Comparison of ENCODE assay signal across 14 cellular contexts in genomic region chr13:101417501-101417900, GRCh38. TPM values are rescaled to one million over a fixed set of nuclear protein-coding genes. Genes with fewer than 3 reads are reported as not detected.
DNase-seq lines count a peak whose midpoint lies in the region; ATAC-seq and TF ChIP-seq lines count a peak whose summit lies in the region.
"Had no signal": no experiment of that assay in that cellular context is flagged by ENCODE, and none has a peak within 500 bp of the region (broad histone marks: within the 10 kb centered on the region; RNA-seq: fewer than 3 reads in every experiment).

No MANE protein-coding gene starts in this region.

- no peak for DNase-seq in left ventricle myocardium inferior
- no peak for DNase-seq in heart right ventricle
- no peak for DNase-seq in mammary epithelial cell
- DNase-seq in RKO (ENCODE audit: low spot score), result no peak
- DNase-seq in stimulated activated naive CD8-positive, alpha-beta T cell treated with anti-CD3 and anti-CD28 coated beads, Interleukin-15, Interleukin-2, amounts not matched to agents 100 U/mL and 50 U/mL, for 24 hours, result no peak
- no peak for DNase-seq in activated naive CD8-positive, alpha-beta T cell treated with anti-CD3 and anti-CD28 coated beads, Interleukin-2, amount 50 U/mL, for 24 hours
- DNase-seq: DMS53, HFFc6, Kasumi-1, MG63 had no signal

- TF ChIP-seq CTCF in left ventricle myocardium inferior (IDR thresholded peaks at IDR 0.05; ENCODE audit: borderline replicate concordance) (no peak), heart right ventricle (IDR thresholded peaks at IDR 0.05) (no peak), mammary epithelial cell (conservative IDR thresholded peaks at IDR 0.05 in 1 of 2, IDR thresholded peaks at IDR 0.05 in 1 of 2; ENCODE audit: extremely low read depth in 1 of 2, insufficient read depth in 1 of 2, low read depth in 1 of 2, low read length in 2 of 2) (no peak), neural cell (IDR thresholded peaks at IDR 0.05; ENCODE audit: poor library complexity, severe bottlenecking) (no peak)

- BruUV-seq in mammary epithelial cell (replicated peaks; lab: Mats Ljungman, UMichigan), result no TSS peak

- no peaks in the 10 kb centered on the region for H3K4me1 Mint-ChIP-seq in activated naive CD8-positive, alpha-beta T cell treated with anti-CD3 and anti-CD28 coated beads, Interleukin-2, amount 50 U/mL, for 24 hours

- H3K4me3 Mint-ChIP-seq in activated naive CD8-positive, alpha-beta T cell treated with anti-CD3 and anti-CD28 coated beads, Interleukin-2, amount 50 U/mL, for 24 hours, result no peak overlapping the region

- H3K27ac Mint-ChIP-seq in activated naive CD8-positive, alpha-beta T cell treated with anti-CD3 and anti-CD28 coated beads, Interleukin-2, amount 50 U/mL, for 24 hours, result no peak overlapping the region

- WGBS in heart right ventricle, 2 donors, result 89 to 91% methylated on average over 5 of the region's 5 CpGs
- WGBS in mammary epithelial cell (ENCODE audit: low coverage, missing lambda C conversion rate), result 90% methylated on average over 5 of the region's 5 CpGs

- H3K36me3 Mint-ChIP-seq in activated naive CD8-positive, alpha-beta T cell treated with anti-CD3 and anti-CD28 coated beads, Interleukin-2, amount 50 U/mL, for 24 hours (ENCODE audit: low read depth), result no peaks in the 10 kb centered on the region

- H3K9me3 Mint-ChIP-seq in activated naive CD8-positive, alpha-beta T cell treated with anti-CD3 and anti-CD28 coated beads, Interleukin-2, amount 50 U/mL, for 24 hours, result no peaks in the 10 kb centered on the region
- H3K9me3 Mint-ChIP-seq: HFFc6 had no signal

- H4K20me1 ChIP-seq in mammary epithelial cell (ENCODE audit: insufficient read depth, low read length) (no peaks in the 10 kb centered on the region), neural cell (ENCODE audit: insufficient read depth) (no peaks in the 10 kb centered on the region)

- in situ Hi-C loops in mammary epithelial cell (cut with MboI; ENCODE audit: low sequenced_read_pairs in 2 of 2), result no loop called here

- H2AFZ ChIP-seq in mammary epithelial cell (ENCODE audit: low read depth, low read length), result no peak overlapping the region
- no peak overlapping the region for H2AFZ ChIP-seq in neural cell (ENCODE audit: low read depth, low read length)

- intact Hi-C loops in left ventricle myocardium inferior (cut with micrococcal nuclease), result no loop called here
- intact Hi-C loops in heart right ventricle (cut with DNase I), result no loop called here
- intact Hi-C loops in mammary epithelial cell (cut with micrococcal nuclease), result loop anchor here (5.0 kb wide), 1 partner anchor 40 kb away; no protein-coding TSS in a partner anchor

- H3K27me3 Mint-ChIP-seq in activated naive CD8-positive, alpha-beta T cell treated with anti-CD3 and anti-CD28 coated beads, Interleukin-2, amount 50 U/mL, for 24 hours, result peaks cover 40% of the 10 kb centered on the region

- H3K4me1 ChIP-seq in left ventricle myocardium inferior (peaks cover 17% of the 10 kb centered on the region), heart right ventricle (peaks cover 0 to 13% (median 4%) of the 10 kb centered on the region in 9 donors), mammary epithelial cell (ENCODE audit: insufficient read depth, low read length) (peaks cover 15% of the 10 kb centered on the region)
- H3K4me1 ChIP-seq: SJCRH30 had no signal

- H3K4me2 ChIP-seq in mammary epithelial cell (ENCODE audit: insufficient read depth, low read depth, low read length) (peak overlapping the region; percentile 99), neural cell (ENCODE audit: low read length) (peak overlapping the region; percentile 97)

- dilution Hi-C loops in mammary epithelial cell (cut with HindIII; ENCODE audit: low sequenced_read_pairs), result no loop called here

- no peak for ATAC-seq in heart right ventricle
- ATAC-seq in stimulated activated naive CD8-positive, alpha-beta T cell treated with anti-CD3 and anti-CD28 coated beads, Interleukin-15, Interleukin-2, amounts not matched to agents 100 U/mL and 50 U/mL, for 24 hours, result no peak
- no peak for ATAC-seq in activated naive CD8-positive, alpha-beta T cell treated with anti-CD3 and anti-CD28 coated beads, Interleukin-2, amount 50 U/mL, for 24 hours
- no peak for ATAC-seq in HG03439 (IDR thresholded peaks at IDR 0.05; ENCODE audit: unreplicated experiment)

- no peaks in the 10 kb centered on the region for H3K9me2 ChIP-seq in neural cell (ENCODE audit: insufficient read depth, low read length)

- no peak for TF ChIP-seq EP300 in neural cell (conservative IDR thresholded peaks at IDR 0.05; ENCODE audit: poor library complexity, severe bottlenecking)

- no peak overlapping the region for H3K4me3 ChIP-seq in left ventricle myocardium inferior
- H3K4me3 ChIP-seq in heart right ventricle, result no peak overlapping the region
- H3K4me3 ChIP-seq in mammary epithelial cell (replicated peaks in 1 of 3; ENCODE audit: insufficient read depth in 1 of 3, low read depth in 2 of 3, low read length in 3 of 3), result no peak overlapping the region
- H3K4me3 ChIP-seq in neural cell (ENCODE audit: low read length), result peak overlapping the region; percentile 74

- no peaks in the 10 kb centered on the region for H3K79me2 ChIP-seq in mammary epithelial cell (ENCODE audit: insufficient read depth, low read length)
- H3K79me2 ChIP-seq in neural cell (replicated peaks; ENCODE audit: insufficient read depth, low read length), result peaks cover 4% of the 10 kb centered on the region

- H3K27ac ChIP-seq in left ventricle myocardium inferior (replicated peaks), result peak overlapping the region; percentile 84
- H3K27ac ChIP-seq in heart right ventricle, result no peak overlapping the region
- no peak overlapping the region for H3K27ac ChIP-seq in mammary epithelial cell (ENCODE audit: insufficient read depth, low read depth, low read length)
- H3K27ac ChIP-seq in neural cell (ENCODE audit: low read length), result no peak overlapping the region
- H3K27ac ChIP-seq: SJCRH30 had no signal

- H3K9ac ChIP-seq in mammary epithelial cell (ENCODE audit: insufficient read depth, low read length) (no peak overlapping the region), neural cell (ENCODE audit: low read length) (no peak overlapping the region)

- no peaks in the 10 kb centered on the region for H3F3A ChIP-seq in neural cell (ENCODE audit: insufficient read depth, low read length, poor library complexity, severe bottlenecking)

- CTCF ChIA-PET in mammary epithelial cell (lab: Charles Lee; ENCODE audit: low non-redundant PET), result no interaction called here

- no peak for TF ChIP-seq RAD21 in neural cell (conservative IDR thresholded peaks at IDR 0.05)

- H3K27me3 ChIP-seq in left ventricle myocardium inferior (ENCODE audit: low read depth) (peaks cover 22% of the 10 kb centered on the region), heart right ventricle (peaks cover 0 to 29% (median 12%) of the 10 kb centered on the region in 7 donors), mammary epithelial cell (ENCODE audit: insufficient read depth, low read length) (no peaks in the 10 kb centered on the region), neural cell (ENCODE audit: insufficient read depth, low read depth, low read length) (no peaks in the 10 kb centered on the region)
- H3K27me3 ChIP-seq: MG63, SJCRH30 had no signal

- H3K36me3 ChIP-seq in left ventricle myocardium inferior (no peaks in the 10 kb centered on the region), heart right ventricle (no peaks in the 10 kb centered on the region), mammary epithelial cell (ENCODE audit: insufficient read depth, low read length) (no peaks in the 10 kb centered on the region), neural cell (ENCODE audit: insufficient read depth, low read length) (no peaks in the 10 kb centered on the region)
- H3K36me3 ChIP-seq: BE2C, MG63, SJCRH30 had no signal

- H3K9me3 ChIP-seq in left ventricle myocardium inferior (replicated peaks) (no peaks in the 10 kb centered on the region), heart right ventricle (no peaks in the 10 kb centered on the region), mammary epithelial cell (replicated peaks; ENCODE audit: insufficient read depth, low read length) (no peaks in the 10 kb centered on the region), neural cell (ENCODE audit: low read length) (no peaks in the 10 kb centered on the region)
- H3K9me3 ChIP-seq: BE2C, SJCRH30 had no signal

TF ChIP-seq in neural cell, 6 proteins besides CTCF, POLR2A, EP300 and RAD21 (continues in another document):
- TF ChIP-seq MXI1 (conservative IDR thresholded peaks at IDR 0.05; ENCODE audit: poor library complexity, severe bottlenecking) (no peak), POLR2AphosphoS5 (IDR thresholded peaks at IDR 0.05) (no peak), EZH2 (IDR thresholded peaks at IDR 0.05; ENCODE audit: borderline replicate concordance, insufficient read depth, low read length, poor library complexity, severe bottlenecking) (no peak), SMC3 (conservative IDR thresholded peaks at IDR 0.05; ENCODE audit: poor library complexity) (no peak), TAF1 (IDR thresholded peaks at IDR 0.05; ENCODE audit: low read depth) (no peak)

RNA-seq across cellular contexts. Expression of gene NALCN, which starts 1.2 kb away (rescaled TPM):
- 8.3 TPM for total RNA-seq in left ventricle myocardium inferior
- 1 to 10 TPM; 5.5 to 9.3 (median 8.3) TPM for total RNA-seq in heart right ventricle
- 1 to 10 TPM in 1 of 2 donors, under 1 TPM in 1; 0.01 to 3.1 TPM for polyA plus RNA-seq in heart right ventricle
- 1 to 10 TPM; 2.4 to 4.5 TPM for total RNA-seq in mammary epithelial cell
- polyA plus RNA-seq in mammary epithelial cell, result 0.91 TPM
- not detected for polyA minus RNA-seq in mammary epithelial cell
- 24.1 and 27.8 TPM in 2 replicates for polyA plus RNA-seq in neural cell
- polyA minus RNA-seq in neural cell, result 71.8 and 81.3 TPM in 2 replicates

RNA-seq across cellular contexts. Expression of gene ITGBL1, which starts 35.0 kb away (rescaled TPM):
- total RNA-seq in left ventricle myocardium inferior, result 2.2 TPM
- total RNA-seq in heart right ventricle, result 10 to 100 TPM in 1 of 10 donors, 1 to 10 TPM in 9; 1.8 to 11.9 (median 4.3) TPM
- 1 to 10 TPM in 1 of 2 donors, under 1 TPM in 1; 0.78 to 6.7 TPM for polyA plus RNA-seq in heart right ventricle
- 10 to 100 TPM in 1 of 2 donors, 1 to 10 TPM in 1; 5.5 to 16.7 TPM for total RNA-seq in mammary epithelial cell
- polyA plus RNA-seq in mammary epithelial cell, result 0.23 TPM
- 5.1 TPM for polyA minus RNA-seq in mammary epithelial cell
- 0.46 and 0.84 TPM in 2 replicates for polyA plus RNA-seq in neural cell
- 0.49 and 0.58 TPM in 2 replicates for polyA minus RNA-seq in neural cell
- total RNA-seq: SJCRH30 had no signal
